18 cellular contexts compared by ENCODE assay signal in the genomic region with DNA sequence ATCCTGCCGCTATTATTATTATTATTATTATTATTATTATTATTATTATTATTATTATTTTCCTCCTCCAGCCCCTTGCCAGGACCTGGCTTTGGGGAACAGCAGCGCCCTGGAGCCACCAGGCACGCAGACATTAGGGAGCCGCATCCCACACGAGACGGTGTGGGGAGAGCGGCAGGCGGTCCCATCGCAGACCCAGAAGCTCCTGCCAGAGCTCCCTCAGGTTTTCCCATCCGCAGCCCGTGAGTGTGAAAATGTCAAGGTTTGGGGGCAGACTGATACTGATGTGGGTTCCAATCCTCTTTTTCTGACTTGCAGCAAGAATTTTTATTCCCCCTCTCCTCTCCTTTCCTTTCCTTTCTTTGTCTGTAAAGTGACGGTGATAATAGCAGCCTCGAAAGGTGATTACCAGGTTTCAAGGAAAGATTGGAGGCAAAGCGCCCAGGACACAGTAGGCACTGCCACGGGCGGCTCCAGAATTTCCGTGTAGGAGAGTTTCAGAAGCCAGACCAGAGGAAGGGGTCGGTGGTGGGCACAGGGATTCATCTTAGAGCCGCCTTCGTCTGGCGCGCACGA. TPM values are rescaled to one million over a fixed set of nuclear protein-coding genes. Genes with fewer than 3 reads are reported as not detected.
DNase-seq lines count a peak whose midpoint lies in the region; ATAC-seq and TF ChIP-seq lines count a peak whose summit lies in the region.
"Had no signal": no experiment of that assay in that cellular context is flagged by ENCODE, and none has a peak within 500 bp of the region (broad histone marks: within the 10 kb centered on the region; RNA-seq: fewer than 3 reads in every experiment).

No MANE protein-coding gene starts in this region.

- TF ChIP-seq CTCF in Calu3 (IDR thresholded peaks at IDR 0.05; ENCODE audit: unreplicated experiment) (no peak), Panc1 (IDR thresholded peaks at IDR 0.05) (no peak), neural crest cell (conservative IDR thresholded peaks at IDR 0.05) (no peak), right lobe of liver (IDR thresholded peaks at IDR 0.05) (no peak), tibial artery (IDR thresholded peaks at IDR 0.05) (no peak)

- H3K36me3 ChIP-seq in Panc1 (ENCODE audit: control insufficient read depth, insufficient read depth, low read length) (no peaks in the 10 kb centered on the region), iPS DF 6.9 (ENCODE audit: control insufficient read depth, insufficient read depth, low read length) (no peaks in the 10 kb centered on the region), right lobe of liver (no peaks in the 10 kb centered on the region), tibial artery (no peaks in the 10 kb centered on the region)

- H3K4me3 Mint-ChIP-seq in Calu3 (ENCODE audit: low read depth, unreplicated experiment) (peak overlapping the region; percentile 72), neural crest cell (peak overlapping the region; percentile 11)
- H3K4me3 Mint-ChIP-seq: activated CD4-positive, alpha-beta T cell treated with anti-CD3 and anti-CD28 coated beads, Interleukin-2, amount 10 ng/mL, durations not matched to agents 7 days and 5 days; activated naive CD4-positive, alpha-beta T cell treated with anti-CD3 and anti-CD28 coated beads, Interleukin-2, amount 50 U/mL, for 24 hours had no signal

- peaks cover 15% of the 10 kb centered on the region for H3K4me1 Mint-ChIP-seq in Calu3 (ENCODE audit: low read depth, unreplicated experiment)
- H3K4me1 Mint-ChIP-seq in neural crest cell: peaks cover 5% of the 10 kb centered on the region
- H3K4me1 Mint-ChIP-seq: activated CD4-positive, alpha-beta T cell treated with anti-CD3 and anti-CD28 coated beads, Interleukin-2, amount 10 ng/mL, durations not matched to agents 7 days and 5 days; activated naive CD4-positive, alpha-beta T cell treated with anti-CD3 and anti-CD28 coated beads, Interleukin-2, amount 50 U/mL, for 24 hours had no signal

- no peak for DNase-seq in Calu3
- DNase-seq in Panc1 (ENCODE audit: low read depth, low spot score): no peak
- DNase-seq in iPS DF 6.9 (ENCODE audit: low read depth, low spot score): no peak
- DNase-seq in neural crest cell (ENCODE audit: low read depth, low spot score): no peak
- no peak for DNase-seq in GF-D8 (lab: John Stamatoyannopoulos, UW)
- no peak for DNase-seq in right lobe of liver
- DNase-seq in tibial artery: no peak
- DNase-seq in T-helper 1 cell: no peak
- DNase-seq: activated CD4-positive, alpha-beta T cell treated with anti-CD3 and anti-CD28 coated beads, Interleukin-2, amount 10 ng/mL, durations not matched to agents 7 days and 5 days; activated T-cell treated with anti-CD3 and anti-CD28 coated beads for 4 hours; AML-193; central memory CD4-positive, alpha-beta T cell; foreskin melanocyte; mucosa of descending colon; NCI-H446; PC-3 had no signal

- CTCF ChIA-PET in Calu3 (lab: Charles Lee): no interaction called here
- CTCF ChIA-PET in Panc1 (lab: Charles Lee): no interaction called here

- no CpG with 5 or more reads among the region's 23 CpGs for WGBS in iPS DF 6.9 (ENCODE audit: insufficient coverage, insufficient read length)
- 12% methylated on average over 22 of the region's 23 CpGs for WGBS in right lobe of liver (ENCODE audit: insufficient coverage, low coverage, low lambda C conversion rate, missing lambda C conversion rate)

- H3K9me3 ChIP-seq in Panc1 (ENCODE audit: control insufficient read depth, insufficient read depth, low read depth, low read length) (no peaks in the 10 kb centered on the region), iPS DF 6.9 (ENCODE audit: control insufficient read depth, insufficient read depth, low read length) (no peaks in the 10 kb centered on the region), right lobe of liver (no peaks in the 10 kb centered on the region), tibial artery (no peaks in the 10 kb centered on the region)
- H3K9me3 ChIP-seq: mucosa of descending colon had no signal

- H3K4me3 ChIP-seq in Panc1 (ENCODE audit: low read depth in 2 of 2, low read length in 2 of 2) (peak overlapping the region; percentile 19 to 29; a peak in 3 of 4 replicates), iPS DF 6.9 (ENCODE audit: low read length) (peak overlapping the region; percentile 37; the same call in 1 of the 2 replicates), right lobe of liver (no peak overlapping the region), tibial artery (no peak overlapping the region)
- H3K4me3 ChIP-seq: mucosa of descending colon, SK-N-MC had no signal

- no peak overlapping the region for H3K27ac Mint-ChIP-seq in Calu3 (ENCODE audit: unreplicated experiment)
- H3K27ac Mint-ChIP-seq in neural crest cell (ENCODE audit: unreplicated experiment): no peak overlapping the region
- H3K27ac Mint-ChIP-seq: activated CD4-positive, alpha-beta T cell treated with anti-CD3 and anti-CD28 coated beads, Interleukin-2, amount 10 ng/mL, durations not matched to agents 7 days and 5 days; activated naive CD4-positive, alpha-beta T cell treated with anti-CD3 and anti-CD28 coated beads, Interleukin-2, amount 50 U/mL, for 24 hours had no signal

- no peaks in the 10 kb centered on the region for H3K9me3 Mint-ChIP-seq in Calu3 (ENCODE audit: low read depth, unreplicated experiment)
- no peaks in the 10 kb centered on the region for H3K9me3 Mint-ChIP-seq in neural crest cell
- H3K9me3 Mint-ChIP-seq: activated CD4-positive, alpha-beta T cell treated with anti-CD3 and anti-CD28 coated beads, Interleukin-2, amount 10 ng/mL, durations not matched to agents 7 days and 5 days; activated naive CD4-positive, alpha-beta T cell treated with anti-CD3 and anti-CD28 coated beads, Interleukin-2, amount 50 U/mL, for 24 hours had no signal

- in situ Hi-C loops in Panc1 (cut with HindIII; ENCODE audit: low pct_unique_long_range_greater_than_20kb, low sequenced_read_pairs): no loop called here

- intact Hi-C loops in Calu3 (cut with micrococcal nuclease; ENCODE audit: unreplicated experiment) (no loop called here), Panc1 (cut with micrococcal nuclease; ENCODE audit: unreplicated experiment) (no loop called here), right lobe of liver (cut with DNase I) (no loop called here), tibial artery (cut with DNase I; ENCODE audit: low total_unique reads) (no loop called here)

- no TSS peak for BruUV-seq in Calu3 (replicated peaks; lab: Mats Ljungman, UMichigan)
- BruUV-seq in Panc1 (replicated peaks; lab: Mats Ljungman, UMichigan): no TSS peak

- TF ChIP-seq POLR2A in right lobe of liver (IDR thresholded peaks at IDR 0.05): no peak

- peaks cover 7% of the 10 kb centered on the region; the same call in 1 of the 2 replicates for H3K4me1 ChIP-seq in Panc1 (ENCODE audit: control insufficient read depth, insufficient read depth, low read length)
- peaks cover 3% of the 10 kb centered on the region; the same call in 1 of the 2 replicates for H3K4me1 ChIP-seq in iPS DF 6.9 (ENCODE audit: control insufficient read depth, insufficient read depth, low read length)
- H3K4me1 ChIP-seq in right lobe of liver: peaks cover 0 to 7% (median 0%) of the 10 kb centered on the region in 4 donors
- H3K4me1 ChIP-seq in tibial artery: peaks cover 0 to 13% (median 2%) of the 10 kb centered on the region in 4 donors

- POLR2A ChIA-PET in Panc1 (lab: Charles Lee): no interaction called here

- H3K27me3 Mint-ChIP-seq in Calu3 (ENCODE audit: unreplicated experiment): peaks cover 73% of the 10 kb centered on the region
- peaks cover 86% of the 10 kb centered on the region for H3K27me3 Mint-ChIP-seq in neural crest cell (ENCODE audit: low read depth)

- H3K36me3 Mint-ChIP-seq in Calu3 (ENCODE audit: insufficient read depth, unreplicated experiment) (peaks cover 5% of the 10 kb centered on the region), neural crest cell (ENCODE audit: low read depth) (peaks cover 4% of the 10 kb centered on the region)
- H3K36me3 Mint-ChIP-seq: activated naive CD4-positive, alpha-beta T cell treated with anti-CD3 and anti-CD28 coated beads, Interleukin-2, amount 50 U/mL, for 24 hours had no signal

- ATAC-seq in Panc1 (no peak), right lobe of liver (no peak)
- ATAC-seq: PC-3 had no signal

- H3K27ac ChIP-seq in Panc1 (ENCODE audit: low read length) (no peak overlapping the region), iPS DF 6.9 (ENCODE audit: low read length) (no peak overlapping the region), right lobe of liver (no peak overlapping the region), tibial artery (no peak overlapping the region)
- H3K27ac ChIP-seq: SK-N-MC had no signal

- H3K27me3 ChIP-seq in Panc1 (ENCODE audit: control insufficient read depth, insufficient read depth, low read length): peaks cover 19% of the 10 kb centered on the region
- peaks cover 27% of the 10 kb centered on the region for H3K27me3 ChIP-seq in iPS DF 6.9 (ENCODE audit: control insufficient read depth, insufficient read depth, low read length)
- H3K27me3 ChIP-seq in right lobe of liver: no peaks in the 10 kb centered on the region
- peaks cover 0 to 40% of the 10 kb centered on the region in 2 donors for H3K27me3 ChIP-seq in tibial artery

RNA-seq across cellular contexts. Expression of gene SCTR, which starts 0.8 kb away (rescaled TPM):
- total RNA-seq in Calu3 (2022) (0.56 and 0.85 TPM in 2 replicates), Panc1 (2021; ENCODE audit: unreplicated experiment) (not detected), neural crest cell (not detected in 2 replicates), right lobe of liver (under 1 TPM in 4 of 6 experiments, not detected in 2; 0.12 to 0.38 (median 0.35) TPM)
- polyA plus RNA-seq in Panc1 (2012; ENCODE audit: insufficient read length): not detected
- total RNA-seq: activated CD4-positive, alpha-beta T cell treated with anti-CD3 and anti-CD28 coated beads, Interleukin-2, amount 10 ng/mL, durations not matched to agents 7 days and 5 days; PC-3 had no signal

RNA-seq across cellular contexts. Expression of gene CFAP221, which starts 20.8 kb away (rescaled TPM):
- 9.5 and 10.0 TPM in 2 replicates for total RNA-seq in Calu3 (2022)
- total RNA-seq in Panc1 (2021; ENCODE audit: unreplicated experiment): not detected
- not detected for polyA plus RNA-seq in Panc1 (2012; ENCODE audit: insufficient read length)
- total RNA-seq in neural crest cell: 2.0 and 3.0 TPM in 2 replicates
- total RNA-seq in right lobe of liver: 1 to 10 TPM in 5 of 6 experiments, under 1 TPM in 1; 0.56 to 5.8 (median 2.4) TPM
- total RNA-seq: activated CD4-positive, alpha-beta T cell treated with anti-CD3 and anti-CD28 coated beads, Interleukin-2, amount 10 ng/mL, durations not matched to agents 7 days and 5 days; PC-3 had no signal

Comparison
In these comparisons a context has a peak if more than half of its experiments do, and no peak if none do; other contexts are left out.
1. H3K4me3 ChIP-seq: peak in Panc1 (2 of 2) and iPS DF 6.9 (single experiment); none in right lobe of liver (0 of 3) and tibial artery (0 of 2).